In genomic region chr10:59926086-59926485, GRCh38 we compare ENCODE assay signal across 15 cellular contexts. TPM values are rescaled to one million over a fixed set of nuclear protein-coding genes. Genes with fewer than 3 reads are reported as not detected.
DNase-seq lines count a peak whose midpoint lies in the region; ATAC-seq and TF ChIP-seq lines count a peak whose summit lies in the region.
"Had no signal": no experiment of that assay in that cellular context is flagged by ENCODE, and none has a peak within 500 bp of the region (broad histone marks: within the 10 kb centered on the region; RNA-seq: fewer than 3 reads in every experiment).

No MANE protein-coding gene starts in this region.

- intact Hi-C loops in colonic mucosa (cut with DNase I): no loop called here
- intact Hi-C loops in mucosa of descending colon (cut with DNase I, micrococcal nuclease): no loop called here
- intact Hi-C loops in transverse colon (cut with DNase I; ENCODE audit: low total_unique reads): loop anchor here (10.0 kb wide), 1 partner anchor 139 kb away; no protein-coding TSS in a partner anchor

- no peaks in the 10 kb centered on the region for H3K9me3 ChIP-seq in colonic mucosa
- peaks cover 20% of the 10 kb centered on the region for H3K9me3 ChIP-seq in mucosa of descending colon
- H3K9me3 ChIP-seq in transverse colon: peaks cover 15 to 18% of the 10 kb centered on the region in 2 donors

- TF ChIP-seq CTCF in colonic mucosa (IDR thresholded peaks at IDR 0.05) (no peak), mucosa of descending colon (IDR thresholded peaks at IDR 0.05) (no peak), transverse colon (IDR thresholded peaks at IDR 0.05) (no peak)

- H3K4me3 ChIP-seq in colonic mucosa (no peak overlapping the region), mucosa of descending colon (no peak overlapping the region), transverse colon (no peak overlapping the region)

- no peaks in the 10 kb centered on the region for H3K27me3 ChIP-seq in colonic mucosa
- no peaks in the 10 kb centered on the region for H3K27me3 ChIP-seq in transverse colon

- no peaks in the 10 kb centered on the region for H3K4me1 ChIP-seq in colonic mucosa
- no peaks in the 10 kb centered on the region for H3K4me1 ChIP-seq in mucosa of descending colon (ENCODE audit: low read depth)
- H3K4me1 ChIP-seq in transverse colon: no peaks in the 10 kb centered on the region

- WGBS in transverse colon (ENCODE audit: low coverage in 1 of 2), 2 donors: 61 to 66% methylated on average over 2 of the region's 2 CpGs

- no peak for TF ChIP-seq POLR2A in transverse colon (IDR thresholded peaks at IDR 0.05)

- H3K27ac ChIP-seq in colonic mucosa (no peak overlapping the region), transverse colon (no peak overlapping the region)

- ATAC-seq in mucosa of descending colon (peak; percentile 76), HG03457 (IDR thresholded peaks at IDR 0.05; ENCODE audit: unreplicated experiment) (no peak)
- ATAC-seq: HCT116 had no signal

- H3K9ac ChIP-seq in colonic mucosa (ENCODE audit: low read depth in 2 of 2, low read length in 2 of 2): no peak overlapping the region

- TF ChIP-seq EP300 in transverse colon (IDR thresholded peaks at IDR 0.05; ENCODE audit: low read depth): no peak

- in situ Hi-C loops in transverse colon (cut with MboI; ENCODE audit: low pct_ligation_motif_present in 1 of 4, low pct_unique_long_range_greater_than_20kb in 1 of 4, low sequenced_read_pairs in 3 of 4): no loop called here

- H3K36me3 ChIP-seq in colonic mucosa: no peaks in the 10 kb centered on the region
- no peaks in the 10 kb centered on the region for H3K36me3 ChIP-seq in mucosa of descending colon (ENCODE audit: low read depth)
- H3K36me3 ChIP-seq in transverse colon: no peaks in the 10 kb centered on the region

- DNase-seq in colonic mucosa (peak; percentile 27), mucosa of descending colon (peak in 1 of 3 donors; percentile 32), transverse colon (peak; percentile 30), SKM-1 treated with dmso at 0.1 percent for 144 hours (lab: John Stamatoyannopoulos, UW; ENCODE audit: unreplicated experiment) (no peak), kidney tubule cell (ENCODE audit: low spot score) (no peak)
- DNase-seq: C1 segment of cervical spinal cord; Calu3; CD4-positive, alpha-beta memory T cell; COR-L47; DMS53; DMS79 treated with DMSO at 0.1 percent for 48 hours; GF-D8; H9 had no signal

RNA-seq across cellular contexts. Expression of gene CCDC6, which starts 19.7 kb away (rescaled TPM):
- total RNA-seq in colonic mucosa (10 to 100 TPM; 65.8 to 91.0 TPM), mucosa of descending colon (10 to 100 TPM; 54.5 to 73.1 (median 62.7) TPM), transverse colon (10 to 100 TPM; 26.2 to 56.7 (median 49.5) TPM)

Comparison
In these comparisons a context has a peak if more than half of its experiments do, and no peak if none do; other contexts are left out.
1. DNase-seq: peak in colonic mucosa (single experiment) and transverse colon (single experiment); none in SKM-1 treated with dmso at 0.1 percent for 144 hours (single experiment) and kidney tubule cell (single experiment).